In genomic region chr22:48802576-48802975, GRCh38 we compare ENCODE assay signal across 22 cellular contexts.
"Had no signal": no experiment of that assay in that cellular context is flagged by ENCODE, and none has a peak within 500 bp of the region (broad histone marks: within the 10 kb centered on the region; RNA-seq: fewer than 3 reads in every experiment).

No MANE protein-coding gene starts in this region.

- ATAC-seq: activated CD4-positive, CD25-positive, alpha-beta regulatory T cell treated with anti-CD3 and anti-CD28 coated beads, Interleukin-2, amount 50 U/mL, for 24 hours had no signal

- H3K9ac ChIP-seq: KMS-11 had no signal

- DNase-seq: activated CD4-positive, alpha-beta T cell treated with anti-CD3 and anti-CD28 coated beads for 4 hours; activated CD4-positive, alpha-beta T cell treated with anti-CD3 and anti-CD28 coated beads, Interleukin-2, amount 50 U/mL, for 48 hours; activated gamma-delta T cell; activated naive CD4-positive, alpha-beta T cell treated with anti-CD3 and anti-CD28 coated beads for 36 hours; activated T-cell treated with anti-CD3 and anti-CD28 coated beads, Interleukin-2, amount 50 U/mL, for 24 hours; amygdala; NCI-H1092; NCI-H1417; NCI-H1930; NCI-H2171; NCI-H226; NCI-H526; NCI-H82; RPMI8226; SHP77 had no signal

- H3K9me3 Mint-ChIP-seq: activated naive CD4-positive, alpha-beta T cell treated with anti-CD3 and anti-CD28 coated beads for 36 hours; activated T-cell treated with anti-CD3 and anti-CD28 coated beads, Interleukin-2, amount 50 U/mL, for 24 hours; activated T-helper 1 cell treated with anti-CD3 and anti-CD28 coated beads, Interleukin-12 subunit alpha, Interleukin-12 subunit beta, Interleukin-2, Interleukin-4 antibody, amounts not matched to agents 30 ng/mL and 10 ng/mL and 1 ng/mL, durations not matched to agents 14 hours and 24 hours and 36 hours; T-helper 1 cell treated with Interleukin-12 subunit alpha and Interleukin-12 subunit beta and Interleukin-4 antibody, amounts not matched to agents 30 μg/mL and 1 μg/mL, for 36 hours had no signal

- H3K4me1 ChIP-seq: SJSA1 had no signal

- H3K27me3 ChIP-seq: SJSA1 had no signal

- H3K36me3 Mint-ChIP-seq: activated naive CD8-positive, alpha-beta T cell; brain had no signal

- H3K4me2 ChIP-seq: KMS-11 had no signal

- H3K4me3 Mint-ChIP-seq: activated naive CD4-positive, alpha-beta T cell treated with anti-CD3 and anti-CD28 coated beads for 36 hours; activated naive CD8-positive, alpha-beta T cell; activated T-cell treated with anti-CD3 and anti-CD28 coated beads, Interleukin-2, amount 50 U/mL, for 24 hours; activated T-helper 1 cell treated with anti-CD3 and anti-CD28 coated beads, Interleukin-12 subunit alpha, Interleukin-12 subunit beta, Interleukin-2, Interleukin-4 antibody, amounts not matched to agents 30 ng/mL and 10 ng/mL and 1 ng/mL, durations not matched to agents 14 hours and 24 hours and 36 hours; brain; T-helper 1 cell treated with Interleukin-12 subunit alpha and Interleukin-12 subunit beta and Interleukin-4 antibody, amounts not matched to agents 30 μg/mL and 1 μg/mL, for 36 hours had no signal

- H3K27me3 Mint-ChIP-seq: brain had no signal

- H3K27ac ChIP-seq: KMS-11, SJSA1 had no signal

- H3K27ac Mint-ChIP-seq: activated naive CD4-positive, alpha-beta T cell treated with anti-CD3 and anti-CD28 coated beads for 36 hours; activated naive CD8-positive, alpha-beta T cell; activated T-cell treated with anti-CD3 and anti-CD28 coated beads, Interleukin-2, amount 50 U/mL, for 24 hours; activated T-helper 1 cell treated with anti-CD3 and anti-CD28 coated beads, Interleukin-12 subunit alpha, Interleukin-12 subunit beta, Interleukin-2, Interleukin-4 antibody, amounts not matched to agents 30 ng/mL and 10 ng/mL and 1 ng/mL, durations not matched to agents 14 hours and 24 hours and 36 hours; T-helper 1 cell treated with Interleukin-12 subunit alpha and Interleukin-12 subunit beta and Interleukin-4 antibody, amounts not matched to agents 30 μg/mL and 1 μg/mL, for 36 hours had no signal
